In the genomic region with DNA sequence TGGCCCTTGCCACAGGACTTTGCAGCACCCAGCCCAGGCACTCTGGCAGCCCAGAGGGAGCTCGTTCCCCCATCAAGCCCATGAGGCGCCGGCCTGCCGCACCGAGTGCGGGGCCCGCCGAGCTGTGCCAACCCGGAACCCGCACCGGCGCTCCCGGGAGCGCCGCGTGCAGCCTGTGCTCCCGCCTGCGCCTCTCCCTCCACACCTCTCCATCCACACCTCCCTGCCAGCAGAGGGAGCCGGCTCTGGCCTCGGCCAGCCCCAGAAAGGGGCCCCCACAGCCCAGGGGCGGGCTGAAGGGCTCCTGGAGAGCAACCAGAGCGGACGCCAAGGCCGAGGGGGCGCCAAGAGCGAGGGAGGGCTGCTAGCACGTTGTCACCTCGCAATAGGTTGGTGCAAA, we compare ENCODE assay signal across 2 cellular contexts.
TF ChIP-seq lines count a peak whose summit lies in the region.

No MANE protein-coding gene starts in this region.

TF ChIP-seq in GM23338, 12 proteins besides CTCF, POLR2A, EP300 and RAD21 (continued from another document):
- TF ChIP-seq, protein P1, sequence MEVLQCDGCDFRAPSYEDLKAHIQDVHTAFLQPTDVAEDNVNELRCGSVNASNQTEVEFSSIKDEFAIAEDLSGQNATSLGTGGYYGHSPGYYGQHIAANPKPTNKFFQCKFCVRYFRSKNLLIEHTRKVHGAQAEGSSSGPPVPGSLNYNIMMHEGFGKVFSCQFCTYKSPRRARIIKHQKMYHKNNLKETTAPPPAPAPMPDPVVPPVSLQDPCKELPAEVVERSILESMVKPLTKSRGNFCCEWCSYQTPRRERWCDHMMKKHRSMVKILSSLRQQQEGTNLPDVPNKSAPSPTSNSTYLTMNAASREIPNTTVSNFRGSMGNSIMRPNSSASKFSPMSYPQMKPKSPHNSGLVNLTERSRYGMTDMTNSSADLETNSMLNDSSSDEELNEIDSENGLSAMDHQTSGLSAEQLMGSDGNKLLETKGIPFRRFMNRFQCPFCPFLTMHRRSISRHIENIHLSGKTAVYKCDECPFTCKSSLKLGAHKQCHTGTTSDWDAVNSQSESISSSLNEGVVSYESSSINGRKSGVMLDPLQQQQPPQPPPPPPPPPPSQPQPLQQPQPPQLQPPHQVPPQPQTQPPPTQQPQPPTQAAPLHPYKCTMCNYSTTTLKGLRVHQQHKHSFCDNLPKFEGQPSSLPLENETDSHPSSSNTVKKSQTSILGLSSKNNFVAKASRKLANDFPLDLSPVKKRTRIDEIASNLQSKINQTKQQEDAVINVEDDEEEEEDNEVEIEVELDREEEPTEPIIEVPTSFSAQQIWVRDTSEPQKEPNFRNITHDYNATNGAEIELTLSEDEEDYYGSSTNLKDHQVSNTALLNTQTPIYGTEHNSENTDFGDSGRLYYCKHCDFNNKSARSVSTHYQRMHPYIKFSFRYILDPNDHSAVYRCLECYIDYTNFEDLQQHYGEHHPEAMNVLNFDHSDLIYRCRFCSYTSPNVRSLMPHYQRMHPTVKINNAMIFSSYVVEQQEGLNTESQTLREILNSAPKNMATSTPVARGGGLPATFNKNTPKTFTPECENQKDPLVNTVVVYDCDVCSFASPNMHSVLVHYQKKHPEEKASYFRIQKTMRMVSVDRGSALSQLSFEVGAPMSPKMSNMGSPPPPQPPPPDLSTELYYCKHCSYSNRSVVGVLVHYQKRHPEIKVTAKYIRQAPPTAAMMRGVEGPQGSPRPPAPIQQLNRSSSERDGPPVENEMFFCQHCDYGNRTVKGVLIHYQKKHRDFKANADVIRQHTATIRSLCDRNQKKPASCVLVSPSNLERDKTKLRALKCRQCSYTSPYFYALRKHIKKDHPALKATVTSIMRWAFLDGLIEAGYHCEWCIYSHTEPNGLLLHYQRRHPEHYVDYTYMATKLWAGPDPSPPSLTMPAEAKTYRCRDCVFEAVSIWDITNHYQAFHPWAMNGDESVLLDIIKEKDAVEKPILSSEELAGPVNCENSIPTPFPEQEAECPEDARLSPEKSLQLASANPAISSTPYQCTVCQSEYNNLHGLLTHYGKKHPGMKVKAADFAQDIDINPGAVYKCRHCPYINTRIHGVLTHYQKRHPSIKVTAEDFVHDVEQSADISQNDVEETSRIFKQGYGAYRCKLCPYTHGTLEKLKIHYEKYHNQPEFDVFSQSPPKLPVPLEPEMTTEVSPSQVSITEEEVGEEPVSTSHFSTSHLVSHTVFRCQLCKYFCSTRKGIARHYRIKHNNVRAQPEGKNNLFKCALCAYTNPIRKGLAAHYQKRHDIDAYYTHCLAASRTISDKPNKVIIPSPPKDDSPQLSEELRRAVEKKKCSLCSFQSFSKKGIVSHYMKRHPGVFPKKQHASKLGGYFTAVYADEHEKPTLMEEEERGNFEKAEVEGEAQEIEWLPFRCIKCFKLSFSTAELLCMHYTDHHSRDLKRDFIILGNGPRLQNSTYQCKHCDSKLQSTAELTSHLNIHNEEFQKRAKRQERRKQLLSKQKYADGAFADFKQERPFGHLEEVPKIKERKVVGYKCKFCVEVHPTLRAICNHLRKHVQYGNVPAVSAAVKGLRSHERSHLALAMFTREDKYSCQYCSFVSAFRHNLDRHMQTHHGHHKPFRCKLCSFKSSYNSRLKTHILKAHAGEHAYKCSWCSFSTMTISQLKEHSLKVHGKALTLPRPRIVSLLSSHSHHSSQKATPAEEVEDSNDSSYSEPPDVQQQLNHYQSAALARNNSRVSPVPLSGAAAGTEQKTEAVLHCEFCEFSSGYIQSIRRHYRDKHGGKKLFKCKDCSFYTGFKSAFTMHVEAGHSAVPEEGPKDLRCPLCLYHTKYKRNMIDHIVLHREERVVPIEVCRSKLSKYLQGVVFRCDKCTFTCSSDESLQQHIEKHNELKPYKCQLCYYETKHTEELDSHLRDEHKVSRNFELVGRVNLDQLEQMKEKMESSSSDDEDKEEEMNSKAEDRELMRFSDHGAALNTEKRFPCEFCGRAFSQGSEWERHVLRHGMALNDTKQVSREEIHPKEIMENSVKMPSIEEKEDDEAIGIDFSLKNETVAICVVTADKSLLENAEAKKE (CRISPR knock-in tag; IDR thresholded peaks at IDR 0.05): no peak
- TF ChIP-seq EZH2phosphoT487 (IDR thresholded peaks at IDR 0.05; ENCODE audit: unreplicated experiment) (no peak), POLR2AphosphoS5 (IDR thresholded peaks at IDR 0.05; ENCODE audit: low read depth) (no peak)
TF ChIP-seq in GM23338: peak in this region for 0.

TF ChIP-seq in WTC11, 78 proteins besides CTCF, POLR2A, EP300 and RAD21 (continued from another document):
- TF ChIP-seq, protein P2, sequence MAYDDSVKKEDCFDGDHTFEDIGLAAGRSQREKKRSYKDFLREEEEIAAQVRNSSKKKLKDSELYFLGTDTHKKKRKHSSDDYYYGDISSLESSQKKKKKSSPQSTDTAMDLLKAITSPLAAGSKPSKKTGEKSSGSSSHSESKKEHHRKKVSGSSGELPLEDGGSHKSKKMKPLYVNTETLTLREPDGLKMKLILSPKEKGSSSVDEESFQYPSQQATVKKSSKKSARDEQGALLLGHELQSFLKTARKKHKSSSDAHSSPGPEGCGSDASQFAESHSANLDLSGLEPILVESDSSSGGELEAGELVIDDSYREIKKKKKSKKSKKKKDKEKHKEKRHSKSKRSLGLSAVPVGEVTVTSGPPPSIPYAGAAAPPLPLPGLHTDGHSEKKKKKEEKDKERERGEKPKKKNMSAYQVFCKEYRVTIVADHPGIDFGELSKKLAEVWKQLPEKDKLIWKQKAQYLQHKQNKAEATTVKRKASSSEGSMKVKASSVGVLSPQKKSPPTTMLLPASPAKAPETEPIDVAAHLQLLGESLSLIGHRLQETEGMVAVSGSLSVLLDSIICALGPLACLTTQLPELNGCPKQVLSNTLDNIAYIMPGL (CRISPR knock-in tag; IDR thresholded peaks at IDR 0.05): no peak
- no peak for TF ChIP-seq ZNF416 (CRISPR knock-in tag; IDR thresholded peaks at IDR 0.05)
- no peak for TF ChIP-seq ERG (CRISPR knock-in tag; IDR thresholded peaks at IDR 0.05)
- TF ChIP-seq TEAD1 (CRISPR knock-in tag; IDR thresholded peaks at IDR 0.05): no peak
- TF ChIP-seq ZNF512 (CRISPR knock-in tag; IDR thresholded peaks at IDR 0.05; ENCODE audit: borderline replicate concordance): no peak
- TF ChIP-seq, protein P3, sequence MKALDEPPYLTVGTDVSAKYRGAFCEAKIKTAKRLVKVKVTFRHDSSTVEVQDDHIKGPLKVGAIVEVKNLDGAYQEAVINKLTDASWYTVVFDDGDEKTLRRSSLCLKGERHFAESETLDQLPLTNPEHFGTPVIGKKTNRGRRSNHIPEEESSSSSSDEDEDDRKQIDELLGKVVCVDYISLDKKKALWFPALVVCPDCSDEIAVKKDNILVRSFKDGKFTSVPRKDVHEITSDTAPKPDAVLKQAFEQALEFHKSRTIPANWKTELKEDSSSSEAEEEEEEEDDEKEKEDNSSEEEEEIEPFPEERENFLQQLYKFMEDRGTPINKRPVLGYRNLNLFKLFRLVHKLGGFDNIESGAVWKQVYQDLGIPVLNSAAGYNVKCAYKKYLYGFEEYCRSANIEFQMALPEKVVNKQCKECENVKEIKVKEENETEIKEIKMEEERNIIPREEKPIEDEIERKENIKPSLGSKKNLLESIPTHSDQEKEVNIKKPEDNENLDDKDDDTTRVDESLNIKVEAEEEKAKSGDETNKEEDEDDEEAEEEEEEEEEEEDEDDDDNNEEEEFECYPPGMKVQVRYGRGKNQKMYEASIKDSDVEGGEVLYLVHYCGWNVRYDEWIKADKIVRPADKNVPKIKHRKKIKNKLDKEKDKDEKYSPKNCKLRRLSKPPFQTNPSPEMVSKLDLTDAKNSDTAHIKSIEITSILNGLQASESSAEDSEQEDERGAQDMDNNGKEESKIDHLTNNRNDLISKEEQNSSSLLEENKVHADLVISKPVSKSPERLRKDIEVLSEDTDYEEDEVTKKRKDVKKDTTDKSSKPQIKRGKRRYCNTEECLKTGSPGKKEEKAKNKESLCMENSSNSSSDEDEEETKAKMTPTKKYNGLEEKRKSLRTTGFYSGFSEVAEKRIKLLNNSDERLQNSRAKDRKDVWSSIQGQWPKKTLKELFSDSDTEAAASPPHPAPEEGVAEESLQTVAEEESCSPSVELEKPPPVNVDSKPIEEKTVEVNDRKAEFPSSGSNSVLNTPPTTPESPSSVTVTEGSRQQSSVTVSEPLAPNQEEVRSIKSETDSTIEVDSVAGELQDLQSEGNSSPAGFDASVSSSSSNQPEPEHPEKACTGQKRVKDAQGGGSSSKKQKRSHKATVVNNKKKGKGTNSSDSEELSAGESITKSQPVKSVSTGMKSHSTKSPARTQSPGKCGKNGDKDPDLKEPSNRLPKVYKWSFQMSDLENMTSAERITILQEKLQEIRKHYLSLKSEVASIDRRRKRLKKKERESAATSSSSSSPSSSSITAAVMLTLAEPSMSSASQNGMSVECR (CRISPR knock-in tag; IDR thresholded peaks at IDR 0.05; ENCODE audit: borderline replicate concordance): no peak
- TF ChIP-seq TP53 (CRISPR knock-in tag; IDR thresholded peaks at IDR 0.05): no peak
